ENCODE assay signal across 14 cellular contexts in the genomic region with DNA sequence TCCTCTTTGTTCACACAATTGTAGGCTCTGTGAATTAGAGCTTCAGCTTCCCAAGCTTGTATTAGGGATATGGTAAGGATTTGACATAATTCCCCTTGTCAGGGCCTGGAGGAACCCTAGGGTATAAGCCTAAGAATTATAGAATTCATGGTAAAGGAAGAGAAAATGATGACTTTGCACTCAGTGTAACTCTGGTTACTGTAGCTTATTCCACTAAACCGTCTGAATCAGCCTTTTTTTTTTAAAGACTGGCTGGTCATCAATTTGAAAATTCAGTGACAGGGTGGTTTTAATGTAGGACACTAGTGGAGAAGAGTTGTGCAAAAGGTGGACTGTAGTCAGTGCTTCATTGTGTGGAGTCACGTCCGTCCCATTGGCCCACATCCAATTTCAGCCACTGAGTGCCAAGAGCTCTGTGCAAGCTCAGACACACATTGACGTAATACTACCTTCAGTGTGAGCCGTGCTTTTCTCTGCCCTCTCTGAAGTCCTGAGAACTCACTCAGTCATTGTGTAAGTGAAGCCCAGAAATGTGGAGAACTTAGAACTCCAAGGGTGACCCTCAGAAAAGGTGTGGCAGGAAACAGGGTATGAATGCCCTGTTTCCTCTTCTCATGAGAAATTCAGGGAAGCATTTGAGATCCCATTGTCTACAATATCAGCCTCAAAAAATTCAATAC.
DNase-seq lines count a peak whose midpoint lies in the region; ATAC-seq and TF ChIP-seq lines count a peak whose summit lies in the region.
"Had no signal": no experiment of that assay in that cellular context is flagged by ENCODE, and none has a peak within 500 bp of the region (broad histone marks: within the 10 kb centered on the region; RNA-seq: fewer than 3 reads in every experiment).

No MANE protein-coding gene starts in this region.

- no peak overlapping the region for H2AK5ac ChIP-seq in neuronal stem cell (ENCODE audit: low read depth, low read length)

- H3K9me3 ChIP-seq in BE2C = no peaks in the 10 kb centered on the region
- H3K9me3 ChIP-seq in RWPE2 (ENCODE audit: severe bottlenecking) = no peaks in the 10 kb centered on the region
- H3K9me3 ChIP-seq in gastroesophageal sphincter = no peaks in the 10 kb centered on the region
- H3K9me3 ChIP-seq in neuronal stem cell (replicated peaks in 1 of 2; ENCODE audit: control insufficient read depth in 2 of 2, insufficient read depth in 1 of 2, low read depth in 1 of 2, low read length in 2 of 2) = no peaks in the 10 kb centered on the region

- peak; percentile 90 for ATAC-seq in RWPE2 (ENCODE audit: low read depth)
- ATAC-seq in gastroesophageal sphincter = peak; percentile 89
- ATAC-seq: natural killer cell had no signal

- DNase-seq in BE2C (peak; percentile 63), RWPE2 (ENCODE audit: low spot score) (peak; percentile 45), neuronal stem cell (ENCODE audit: low spot score) (no peak), T1000 (lab: John Stamatoyannopoulos, UW) (no peak), HPDE6-E6E7 (ENCODE audit: extremely low spot score) (no peak), inferior parietal cortex (ENCODE audit: extremely low spot score) (no peak), COLO829 (ENCODE audit: low spot score) (no peak)
- DNase-seq: activated CD4-positive, alpha-beta memory T cell treated with anti-CD3 and anti-CD28 coated beads, Interleukin-2, amount 10 ng/mL, durations not matched to agents 7 days and 5 days; amniotic stem cell; glutamatergic neuron; MM.1S; natural killer cell had no signal

- H2BK120ac ChIP-seq in neuronal stem cell (ENCODE audit: low read depth, low read length) = no peak overlapping the region

- TF ChIP-seq CTCF in BE2C (IDR thresholded peaks at IDR 0.05; ENCODE audit: low read depth, low read length) (no peak), RWPE2 (IDR thresholded peaks at IDR 0.05; ENCODE audit: poor library complexity, severe bottlenecking) (no peak), gastroesophageal sphincter (IDR thresholded peaks at IDR 0.05) (no peak)

- H3K27me3 ChIP-seq in BE2C (no peaks in the 10 kb centered on the region), RWPE2 (ENCODE audit: insufficient read depth, poor library complexity, severe bottlenecking) (no peaks in the 10 kb centered on the region), gastroesophageal sphincter (no peaks in the 10 kb centered on the region), neuronal stem cell (ENCODE audit: control insufficient read depth in 3 of 3, insufficient read depth in 3 of 3, low read depth in 1 of 3, low read length in 3 of 3) (no peaks in the 10 kb centered on the region)
- H3K27me3 ChIP-seq: BLaER1 treated with 17β-estradiol and CSF1 and Interleukin-3, amounts not matched to agents 10 nM and 100 nM had no signal

- no peak overlapping the region for H3K14ac ChIP-seq in neuronal stem cell (ENCODE audit: low read length)

- H4K91ac ChIP-seq in neuronal stem cell (ENCODE audit: low read depth, low read length, poor library complexity) = no peak overlapping the region

- TF ChIP-seq POLR2A in gastroesophageal sphincter (IDR thresholded peaks at IDR 0.05) = no peak

- H3K23ac ChIP-seq in neuronal stem cell (ENCODE audit: low read depth, low read length, poor library complexity) = no peak overlapping the region

- H3K18ac ChIP-seq in neuronal stem cell (ENCODE audit: low read length) = no peak overlapping the region

- no peak for TF ChIP-seq EP300 in gastroesophageal sphincter (IDR thresholded peaks at IDR 0.05)

- H4K8ac ChIP-seq in neuronal stem cell (ENCODE audit: low read depth, low read length) = no peak overlapping the region

- H2BK15ac ChIP-seq in neuronal stem cell (ENCODE audit: low read length) = no peak overlapping the region

- H3K27ac ChIP-seq in RWPE2 (ENCODE audit: poor library complexity, severe bottlenecking) (no peak overlapping the region), gastroesophageal sphincter (peak overlapping the region in 2 of 4 donors; percentile 18 to 42), neuronal stem cell (replicated peaks; ENCODE audit: low read length) (no peak overlapping the region)
- H3K27ac ChIP-seq: BLaER1 treated with 17β-estradiol and CSF1 and Interleukin-3, amounts not matched to agents 10 nM and 100 nM had no signal

- no peak overlapping the region for H2BK12ac ChIP-seq in neuronal stem cell (ENCODE audit: low read length)

- no peak overlapping the region for H3K4ac ChIP-seq in neuronal stem cell (ENCODE audit: low read length)

- peak overlapping the region; percentile 40 for H2AFZ ChIP-seq in neuronal stem cell (ENCODE audit: low read length)

- H3K36me3 ChIP-seq in BE2C = no peaks in the 10 kb centered on the region
- no peaks in the 10 kb centered on the region for H3K36me3 ChIP-seq in RWPE2 (ENCODE audit: low read depth)
- no peaks in the 10 kb centered on the region for H3K36me3 ChIP-seq in gastroesophageal sphincter
- H3K36me3 ChIP-seq in neuronal stem cell (replicated peaks in 1 of 2; ENCODE audit: control insufficient read depth in 2 of 2, insufficient read depth in 2 of 2, low read length in 2 of 2) = no peaks in the 10 kb centered on the region
- H3K36me3 ChIP-seq: BLaER1 treated with 17β-estradiol and CSF1 and Interleukin-3, amounts not matched to agents 10 nM and 100 nM had no signal

- H3K4me1 ChIP-seq in BE2C (0 out of 2 replicates have a peak, but pooled peaks cover 2% of the 10 kb centered on the region), RWPE2 (ENCODE audit: insufficient read depth, poor library complexity, severe bottlenecking) (peaks cover 5% of the 10 kb centered on the region), gastroesophageal sphincter (peaks cover 0 to 17% (median 0%) of the 10 kb centered on the region in 3 donors), neuronal stem cell (ENCODE audit: control insufficient read depth in 2 of 2, insufficient read depth in 1 of 2, low read depth in 1 of 2, low read length in 2 of 2) (no peaks in the 10 kb centered on the region)

- no peak overlapping the region for H3K9ac ChIP-seq in neuronal stem cell (ENCODE audit: low read depth, low read length, poor library complexity)
- H3K9ac ChIP-seq: BLaER1 treated with 17β-estradiol and CSF1 and Interleukin-3, amounts not matched to agents 10 nM and 100 nM had no signal

- WGBS in gastroesophageal sphincter (ENCODE audit: low coverage in 1 of 2), 2 donors = 8 to 20% methylated on average over 2 to 4 of the region's 5 CpGs
- WGBS in neuronal stem cell (ENCODE audit: extremely low coverage in 2 of 2, insufficient read length in 2 of 2, insufficient replicate concordance in 1 of 2), 2 donors = no CpG with 5 or more reads among the region's 5 CpGs

- no peak overlapping the region for H3K4me2 ChIP-seq in neuronal stem cell (ENCODE audit: insufficient read depth, low read length, poor library complexity, severe bottlenecking)

- no peaks in the 10 kb centered on the region for H3K79me1 ChIP-seq in neuronal stem cell (ENCODE audit: low read depth, low read length)

- H3K4me3 ChIP-seq in BE2C (ENCODE audit: low read depth, low read length) (no peak overlapping the region), RWPE2 (ENCODE audit: severe bottlenecking) (no peak overlapping the region), gastroesophageal sphincter (no peak overlapping the region), neuronal stem cell (ENCODE audit: low read length in 2 of 2) (no peak overlapping the region)
- H3K4me3 ChIP-seq: BLaER1 treated with 17β-estradiol and CSF1 and Interleukin-3, amounts not matched to agents 10 nM and 100 nM had no signal

- H2BK5ac ChIP-seq in neuronal stem cell (ENCODE audit: low read length) = no peak overlapping the region

Comparison
In these comparisons a context has a peak if more than half of its experiments do, and no peak if none do; other contexts are left out.
1. DNase-seq: peak in BE2C (single experiment) and RWPE2 (single experiment); none in neuronal stem cell (single experiment), T1000 (single experiment), HPDE6-E6E7 (single experiment), inferior parietal cortex (single experiment) and COLO829 (single experiment).